1 cellular context compared by ENCODE assay signal in genomic region chr5:143405063-143405746, GRCh38.
TF ChIP-seq lines count a peak whose summit lies in the region.

No MANE protein-coding gene starts in this region.

TF ChIP-seq in HepG2, 621 proteins besides CTCF, POLR2A, EP300 and RAD21 (continued from another document and continues in another):
- TF ChIP-seq ETS1 (CRISPR knock-in tag; IDR thresholded peaks at IDR 0.05): no peak
- no peak for TF ChIP-seq BRCA1 (CRISPR knock-in tag; IDR thresholded peaks at IDR 0.05)
- TF ChIP-seq ZMYM3 (CRISPR knock-in tag; IDR thresholded peaks at IDR 0.05): peak; percentile 33; the same call in 1 of the 2 replicates
- TF ChIP-seq CHD2 (IDR thresholded peaks at IDR 0.05; ENCODE audit: low read depth, low read length): no peak
- no peak for TF ChIP-seq XRCC5 (optimal IDR thresholded peaks at IDR 0.05; ENCODE audit: low read length)
- TF ChIP-seq, protein P1, sequence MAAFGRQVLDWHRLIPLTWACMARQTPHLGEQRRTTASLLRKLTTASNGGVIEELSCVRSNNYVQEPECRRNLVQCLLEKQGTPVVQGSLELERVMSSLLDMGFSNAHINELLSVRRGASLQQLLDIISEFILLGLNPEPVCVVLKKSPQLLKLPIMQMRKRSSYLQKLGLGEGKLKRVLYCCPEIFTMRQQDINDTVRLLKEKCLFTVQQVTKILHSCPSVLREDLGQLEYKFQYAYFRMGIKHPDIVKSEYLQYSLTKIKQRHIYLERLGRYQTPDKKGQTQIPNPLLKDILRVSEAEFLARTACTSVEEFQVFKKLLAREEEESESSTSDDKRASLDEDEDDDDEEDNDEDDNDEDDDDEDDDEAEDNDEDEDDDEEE (CRISPR knock-in tag; IDR thresholded peaks at IDR 0.05): no peak
- peak; percentile 42; the same call in 1 of the 2 replicates for TF ChIP-seq FOSL2 (CRISPR knock-in tag; IDR thresholded peaks at IDR 0.05)
- TF ChIP-seq ZNF292 (CRISPR knock-in tag; IDR thresholded peaks at IDR 0.05; ENCODE audit: borderline replicate concordance, low read depth): peak; percentile 70; the same call in 1 of the 2 replicates
- peak; percentile 43; the same call in 1 of the 2 replicates for TF ChIP-seq ZBTB25 (CRISPR knock-in tag; IDR thresholded peaks at IDR 0.05)
- peak; percentile 88 for TF ChIP-seq ZSCAN25 (CRISPR knock-in tag; IDR thresholded peaks at IDR 0.05)
- TF ChIP-seq CHCHD3 (CRISPR knock-in tag; IDR thresholded peaks at IDR 0.05): no peak
- TF ChIP-seq MEIS2 (CRISPR knock-in tag; IDR thresholded peaks at IDR 0.05): peak; percentile 16
- no peak for TF ChIP-seq NCOR1 (IDR thresholded peaks at IDR 0.05; ENCODE audit: borderline replicate concordance, low read length)
- TF ChIP-seq SALL1 (CRISPR knock-in tag; IDR thresholded peaks at IDR 0.05): no peak; the same call in none of the 2 replicates
- TF ChIP-seq ZNF17 (CRISPR knock-in tag; IDR thresholded peaks at IDR 0.05): no peak
- no peak for TF ChIP-seq SRY (CRISPR knock-in tag; IDR thresholded peaks at IDR 0.05)
- TF ChIP-seq, protein P2, sequence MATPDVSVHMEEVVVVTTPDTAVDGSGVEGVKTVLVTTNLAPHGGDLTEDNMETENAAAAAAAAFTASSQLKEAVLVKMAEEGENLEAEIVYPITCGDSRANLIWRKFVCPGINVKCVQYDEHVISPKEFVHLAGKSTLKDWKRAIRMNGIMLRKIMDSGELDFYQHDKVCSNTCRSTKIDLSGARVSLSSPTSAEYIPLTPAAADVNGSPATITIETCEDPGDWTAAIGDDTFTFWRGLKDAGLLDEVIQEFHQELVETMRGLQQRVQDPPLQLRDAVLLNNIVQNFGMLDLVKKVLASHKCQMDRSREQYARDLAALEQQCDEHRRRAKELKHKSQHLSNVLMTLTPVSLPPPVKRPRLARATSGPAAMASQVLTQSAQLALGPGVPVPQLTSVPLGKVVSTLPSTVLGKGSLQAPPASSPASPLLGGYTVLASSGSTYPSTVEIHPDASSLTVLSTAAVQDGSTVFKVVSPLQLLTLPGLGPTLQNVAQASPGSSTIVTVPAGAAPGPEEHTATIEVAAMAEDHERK (CRISPR knock-in tag; IDR thresholded peaks at IDR 0.05; ENCODE audit: low read depth): no peak
- TF ChIP-seq, protein P3, sequence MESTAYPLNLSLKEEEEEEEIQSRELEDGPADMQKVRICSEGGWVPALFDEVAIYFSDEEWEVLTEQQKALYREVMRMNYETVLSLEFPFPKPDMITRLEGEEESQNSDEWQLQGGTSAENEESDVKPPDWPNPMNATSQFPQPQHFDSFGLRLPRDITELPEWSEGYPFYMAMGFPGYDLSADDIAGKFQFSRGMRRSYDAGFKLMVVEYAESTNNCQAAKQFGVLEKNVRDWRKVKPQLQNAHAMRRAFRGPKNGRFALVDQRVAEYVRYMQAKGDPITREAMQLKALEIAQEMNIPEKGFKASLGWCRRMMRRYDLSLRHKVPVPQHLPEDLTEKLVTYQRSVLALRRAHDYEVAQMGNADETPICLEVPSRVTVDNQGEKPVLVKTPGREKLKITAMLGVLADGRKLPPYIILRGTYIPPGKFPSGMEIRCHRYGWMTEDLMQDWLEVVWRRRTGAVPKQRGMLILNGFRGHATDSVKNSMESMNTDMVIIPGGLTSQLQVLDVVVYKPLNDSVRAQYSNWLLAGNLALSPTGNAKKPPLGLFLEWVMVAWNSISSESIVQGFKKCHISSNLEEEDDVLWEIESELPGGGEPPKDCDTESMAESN (CRISPR knock-in tag; conservative IDR thresholded peaks at IDR 0.05): 0 out of 2 replicates have a peak, but pooled peaks have one; percentile 33
- 0 out of 2 replicates have a peak, but pooled peaks have one; percentile 8 for TF ChIP-seq ZNF749 (CRISPR knock-in tag; IDR thresholded peaks at IDR 0.05; ENCODE audit: borderline replicate concordance)
- TF ChIP-seq ZNF333 (CRISPR knock-in tag; IDR thresholded peaks at IDR 0.05; ENCODE audit: borderline replicate concordance): peak; percentile 81; the same call in 1 of the 2 replicates
- TF ChIP-seq, protein P4, sequence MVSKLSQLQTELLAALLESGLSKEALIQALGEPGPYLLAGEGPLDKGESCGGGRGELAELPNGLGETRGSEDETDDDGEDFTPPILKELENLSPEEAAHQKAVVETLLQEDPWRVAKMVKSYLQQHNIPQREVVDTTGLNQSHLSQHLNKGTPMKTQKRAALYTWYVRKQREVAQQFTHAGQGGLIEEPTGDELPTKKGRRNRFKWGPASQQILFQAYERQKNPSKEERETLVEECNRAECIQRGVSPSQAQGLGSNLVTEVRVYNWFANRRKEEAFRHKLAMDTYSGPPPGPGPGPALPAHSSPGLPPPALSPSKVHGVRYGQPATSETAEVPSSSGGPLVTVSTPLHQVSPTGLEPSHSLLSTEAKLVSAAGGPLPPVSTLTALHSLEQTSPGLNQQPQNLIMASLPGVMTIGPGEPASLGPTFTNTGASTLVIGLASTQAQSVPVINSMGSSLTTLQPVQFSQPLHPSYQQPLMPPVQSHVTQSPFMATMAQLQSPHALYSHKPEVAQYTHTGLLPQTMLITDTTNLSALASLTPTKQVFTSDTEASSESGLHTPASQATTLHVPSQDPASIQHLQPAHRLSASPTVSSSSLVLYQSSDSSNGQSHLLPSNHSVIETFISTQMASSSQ (IDR thresholded peaks at IDR 0.05; ENCODE audit: low read depth): no peak
- TF ChIP-seq, protein P4 (CRISPR knock-in tag; IDR thresholded peaks at IDR 0.05; ENCODE audit: borderline replicate concordance): no peak
- TF ChIP-seq, protein P5, sequence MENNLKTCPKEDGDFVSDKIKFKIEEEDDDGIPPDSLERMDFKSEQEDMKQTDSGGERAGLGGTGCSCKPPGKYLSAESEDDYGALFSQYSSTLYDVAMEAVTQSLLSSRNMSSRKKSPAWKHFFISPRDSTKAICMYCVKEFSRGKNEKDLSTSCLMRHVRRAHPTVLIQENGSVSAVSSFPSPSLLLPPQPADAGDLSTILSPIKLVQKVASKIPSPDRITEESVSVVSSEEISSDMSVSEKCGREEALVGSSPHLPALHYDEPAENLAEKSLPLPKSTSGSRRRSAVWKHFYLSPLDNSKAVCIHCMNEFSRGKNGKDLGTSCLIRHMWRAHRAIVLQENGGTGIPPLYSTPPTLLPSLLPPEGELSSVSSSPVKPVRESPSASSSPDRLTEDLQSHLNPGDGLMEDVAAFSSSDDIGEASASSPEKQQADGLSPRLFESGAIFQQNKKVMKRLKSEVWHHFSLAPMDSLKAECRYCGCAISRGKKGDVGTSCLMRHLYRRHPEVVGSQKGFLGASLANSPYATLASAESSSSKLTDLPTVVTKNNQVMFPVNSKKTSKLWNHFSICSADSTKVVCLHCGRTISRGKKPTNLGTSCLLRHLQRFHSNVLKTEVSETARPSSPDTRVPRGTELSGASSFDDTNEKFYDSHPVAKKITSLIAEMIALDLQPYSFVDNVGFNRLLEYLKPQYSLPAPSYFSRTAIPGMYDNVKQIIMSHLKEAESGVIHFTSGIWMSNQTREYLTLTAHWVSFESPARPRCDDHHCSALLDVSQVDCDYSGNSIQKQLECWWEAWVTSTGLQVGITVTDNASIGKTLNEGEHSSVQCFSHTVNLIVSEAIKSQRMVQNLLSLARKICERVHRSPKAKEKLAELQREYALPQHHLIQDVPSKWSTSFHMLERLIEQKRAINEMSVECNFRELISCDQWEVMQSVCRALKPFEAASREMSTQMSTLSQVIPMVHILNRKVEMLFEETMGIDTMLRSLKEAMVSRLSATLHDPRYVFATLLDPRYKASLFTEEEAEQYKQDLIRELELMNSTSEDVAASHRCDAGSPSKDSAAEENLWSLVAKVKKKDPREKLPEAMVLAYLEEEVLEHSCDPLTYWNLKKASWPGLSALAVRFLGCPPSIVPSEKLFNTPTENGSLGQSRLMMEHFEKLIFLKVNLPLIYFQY (CRISPR knock-in tag; IDR thresholded peaks at IDR 0.05; ENCODE audit: borderline replicate concordance): no peak
- 0 out of 2 replicates have a peak, but pooled peaks have one; percentile 62 for TF ChIP-seq ARHGAP35 (CRISPR knock-in tag; IDR thresholded peaks at IDR 0.05; ENCODE audit: borderline replicate concordance)
- TF ChIP-seq CBX5 (CRISPR knock-in tag; IDR thresholded peaks at IDR 0.05; ENCODE audit: borderline replicate concordance): peak; percentile 88; the same call in 1 of the 2 replicates
- no peak for TF ChIP-seq FOXK2 (IDR thresholded peaks at IDR 0.05)
- no peak for TF ChIP-seq PCBP1 (IDR thresholded peaks at IDR 0.05; ENCODE audit: borderline replicate concordance, low read depth, low read length)
- no peak for TF ChIP-seq ZNF720 (CRISPR knock-in tag; IDR thresholded peaks at IDR 0.05)
- peak; percentile 99 for TF ChIP-seq GABPB1 (CRISPR knock-in tag; IDR thresholded peaks at IDR 0.05)
- no peak for TF ChIP-seq ATRX (CRISPR knock-in tag; IDR thresholded peaks at IDR 0.05; ENCODE audit: borderline replicate concordance)
- no peak for TF ChIP-seq ZNF263 (CRISPR knock-in tag; IDR thresholded peaks at IDR 0.05)
- no peak for TF ChIP-seq ZNF724P (CRISPR knock-in tag; IDR thresholded peaks at IDR 0.05; ENCODE audit: borderline replicate concordance)
- TF ChIP-seq SYNCRIP (IDR thresholded peaks at IDR 0.05; ENCODE audit: insufficient read depth, low read depth, low read length): no peak
- TF ChIP-seq, protein P6, sequence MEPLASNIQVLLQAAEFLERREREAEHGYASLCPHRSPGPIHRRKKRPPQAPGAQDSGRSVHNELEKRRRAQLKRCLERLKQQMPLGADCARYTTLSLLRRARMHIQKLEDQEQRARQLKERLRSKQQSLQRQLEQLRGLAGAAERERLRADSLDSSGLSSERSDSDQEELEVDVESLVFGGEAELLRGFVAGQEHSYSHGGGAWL (CRISPR knock-in tag; IDR thresholded peaks at IDR 0.05): peak; percentile 77; the same call in 1 of the 2 replicates
- TF ChIP-seq MBNL3 (CRISPR knock-in tag; conservative IDR thresholded peaks at IDR 0.05): 0 out of 2 replicates have a peak, but pooled peaks have one; percentile 60
- no peak for TF ChIP-seq ZBTB39 (CRISPR knock-in tag; IDR thresholded peaks at IDR 0.05)
- TF ChIP-seq, protein P7, sequence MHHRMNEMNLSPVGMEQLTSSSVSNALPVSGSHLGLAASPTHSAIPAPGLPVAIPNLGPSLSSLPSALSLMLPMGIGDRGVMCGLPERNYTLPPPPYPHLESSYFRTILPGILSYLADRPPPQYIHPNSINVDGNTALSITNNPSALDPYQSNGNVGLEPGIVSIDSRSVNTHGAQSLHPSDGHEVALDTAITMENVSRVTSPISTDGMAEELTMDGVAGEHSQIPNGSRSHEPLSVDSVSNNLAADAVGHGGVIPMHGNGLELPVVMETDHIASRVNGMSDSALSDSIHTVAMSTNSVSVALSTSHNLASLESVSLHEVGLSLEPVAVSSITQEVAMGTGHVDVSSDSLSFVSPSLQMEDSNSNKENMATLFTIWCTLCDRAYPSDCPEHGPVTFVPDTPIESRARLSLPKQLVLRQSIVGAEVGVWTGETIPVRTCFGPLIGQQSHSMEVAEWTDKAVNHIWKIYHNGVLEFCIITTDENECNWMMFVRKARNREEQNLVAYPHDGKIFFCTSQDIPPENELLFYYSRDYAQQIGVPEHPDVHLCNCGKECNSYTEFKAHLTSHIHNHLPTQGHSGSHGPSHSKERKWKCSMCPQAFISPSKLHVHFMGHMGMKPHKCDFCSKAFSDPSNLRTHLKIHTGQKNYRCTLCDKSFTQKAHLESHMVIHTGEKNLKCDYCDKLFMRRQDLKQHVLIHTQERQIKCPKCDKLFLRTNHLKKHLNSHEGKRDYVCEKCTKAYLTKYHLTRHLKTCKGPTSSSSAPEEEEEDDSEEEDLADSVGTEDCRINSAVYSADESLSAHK (CRISPR knock-in tag; IDR thresholded peaks at IDR 0.05; ENCODE audit: borderline replicate concordance): no peak; the same call in 1 of the 2 replicates
- peak; percentile 24; the same call in 1 of the 2 replicates for TF ChIP-seq MED1 (CRISPR knock-in tag; IDR thresholded peaks at IDR 0.05)
- TF ChIP-seq ZNF12 (CRISPR knock-in tag; IDR thresholded peaks at IDR 0.05): peak; percentile 5; the same call in 1 of the 2 replicates
- no peak for TF ChIP-seq TOPORS (CRISPR knock-in tag; IDR thresholded peaks at IDR 0.05)
